Comparison of ENCODE assay signal across 11 cellular contexts in the genomic region with DNA sequence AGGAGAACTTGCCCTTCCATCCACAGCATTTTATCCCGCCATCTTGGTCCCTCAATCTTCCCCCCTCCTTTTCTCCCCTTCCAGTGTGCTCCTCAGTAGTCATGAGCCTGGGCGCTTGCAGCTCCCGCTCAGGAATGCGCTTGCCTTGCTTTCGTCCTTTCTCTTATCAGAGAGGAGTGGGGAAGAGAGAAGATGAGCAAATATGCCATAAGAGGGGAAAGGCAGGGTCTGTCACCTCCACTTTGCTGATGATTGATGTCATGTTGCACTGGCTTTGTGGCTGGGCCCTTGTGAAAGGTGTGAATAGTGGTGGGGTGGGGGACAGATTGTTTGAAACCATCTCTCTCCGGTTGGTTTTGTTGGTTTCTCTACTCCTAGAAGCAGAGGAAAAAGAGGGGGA.
DNase-seq lines count a peak whose midpoint lies in the region; ATAC-seq, FAIRE-seq and TF ChIP-seq lines count a peak whose summit lies in the region.
"Had no signal": no experiment of that assay in that cellular context is flagged by ENCODE, and none has a peak within 500 bp of the region (broad histone marks: within the 10 kb centered on the region; RNA-seq: fewer than 3 reads in every experiment).

No MANE protein-coding gene starts in this region.

- H4K20me1 ChIP-seq in GM23338 (replicated peaks; ENCODE audit: insufficient read depth) (no peaks in the 10 kb centered on the region), astrocyte (ENCODE audit: insufficient read depth, low read length) (no peaks in the 10 kb centered on the region), keratinocyte (ENCODE audit: control insufficient read depth, extremely low read depth, insufficient read depth, low read length) (no peaks in the 10 kb centered on the region)

- H3K4me2 ChIP-seq in GM23338 (peak overlapping the region; percentile 49; the same call in 1 of the 2 replicates), astrocyte (ENCODE audit: low read length) (peak overlapping the region; percentile 72), keratinocyte (ENCODE audit: control insufficient read depth, extremely low read depth, insufficient read depth, low read depth, low read length) (peak overlapping the region; percentile 58)

- no peak for FAIRE-seq in astrocyte (lab: Jason Lieb, UNC)
- no peak for FAIRE-seq in keratinocyte (lab: Jason Lieb, UNC)

- no peak overlapping the region for H3K4me3 ChIP-seq in GM23338
- H3K4me3 ChIP-seq in astrocyte (ENCODE audit: insufficient read depth, low read depth, low read length) = no peak overlapping the region
- H3K4me3 ChIP-seq in keratinocyte (ENCODE audit: control insufficient read depth in 2 of 3, extremely low read depth in 1 of 3, insufficient read depth in 2 of 3, low read depth in 1 of 3, low read length in 3 of 3) = no peak overlapping the region
- peak overlapping the region in 3 of 4 donors; percentile 7 to 25 (median 24) for H3K4me3 ChIP-seq in sigmoid colon

- peak overlapping the region; percentile 82; the same call in 1 of the 2 replicates for H2AFZ ChIP-seq in GM23338
- peak overlapping the region; percentile 15 for H2AFZ ChIP-seq in astrocyte (ENCODE audit: low read depth, low read length)
- H2AFZ ChIP-seq in keratinocyte (ENCODE audit: control insufficient read depth, low read length) = peak overlapping the region; percentile 68
- H2AFZ ChIP-seq: parathyroid adenoma had no signal

- H3K9me1 ChIP-seq in keratinocyte (ENCODE audit: control insufficient read depth, extremely low read depth, insufficient read depth, low read length) = no peaks in the 10 kb centered on the region

- H3K27ac Mint-ChIP-seq in GM23338 (no peak overlapping the region), astrocyte (ENCODE audit: unreplicated experiment) (peak overlapping the region; percentile 76), CD14-positive monocyte (peak overlapping the region in 1 of 7 donors; percentile 76)

- H3K36me3 ChIP-seq in GM23338 (ENCODE audit: insufficient read depth) = no peaks in the 10 kb centered on the region
- H3K36me3 ChIP-seq in astrocyte (ENCODE audit: insufficient read depth, low read length) = no peaks in the 10 kb centered on the region
- no peaks in the 10 kb centered on the region for H3K36me3 ChIP-seq in keratinocyte (ENCODE audit: control insufficient read depth in 2 of 2, extremely low read depth in 1 of 2, insufficient read depth in 2 of 2, low read length in 2 of 2)
- no peaks in the 10 kb centered on the region for H3K36me3 ChIP-seq in sigmoid colon
- H3K36me3 ChIP-seq: SJCRH30 had no signal

- intact Hi-C loops in sigmoid colon (cut with DNase I) = loop anchor here (5.0 kb wide), 2 partner anchors 181 to 741 kb away; no protein-coding TSS in a partner anchor
- intact Hi-C loops in CD14-positive monocyte (cut with micrococcal nuclease) = no loop called here

- H3K27ac ChIP-seq in GM23338 (ENCODE audit: low read depth) (no peak overlapping the region), astrocyte (ENCODE audit: low read depth, low read length) (no peak overlapping the region), keratinocyte (ENCODE audit: control insufficient read depth, insufficient read depth, low read length) (no peak overlapping the region), sigmoid colon (peak overlapping the region; percentile 74 to 83 (median 80))
- H3K27ac ChIP-seq: SJCRH30 had no signal

- H3K4me1 Mint-ChIP-seq in GM23338 (peaks cover 28% of the 10 kb centered on the region), astrocyte (ENCODE audit: low read depth, unreplicated experiment) (peaks cover 40% of the 10 kb centered on the region), CD14-positive monocyte (peaks cover 34% of the 10 kb centered on the region)

- dilution Hi-C loops in keratinocyte (cut with MboI; ENCODE audit: extremely low pct_ligation_motif_present, low sequenced_read_pairs) = no loop called here

- no peaks in the 10 kb centered on the region for H3K79me2 ChIP-seq in GM23338 (replicated peaks; ENCODE audit: insufficient read depth)
- H3K79me2 ChIP-seq in astrocyte (ENCODE audit: insufficient read depth, low read length) = no peaks in the 10 kb centered on the region
- H3K79me2 ChIP-seq in keratinocyte (ENCODE audit: control insufficient read depth, insufficient read depth, low read length) = no peaks in the 10 kb centered on the region
- H3K79me2 ChIP-seq: parathyroid adenoma had no signal

- no peak for TF ChIP-seq CTCF in GM23338 (conservative IDR thresholded peaks at IDR 0.05; ENCODE audit: low read depth in 2 of 2)
- no peak for TF ChIP-seq CTCF in astrocyte (IDR thresholded peaks at IDR 0.05; ENCODE audit: insufficient read depth, low read depth, low read length)
- TF ChIP-seq CTCF in keratinocyte (optimal IDR thresholded peaks at IDR 0.05 in 1 of 3, IDR thresholded peaks at IDR 0.05 in 1 of 3, conservative IDR thresholded peaks at IDR 0.05 in 1 of 3; ENCODE audit: extremely low read depth in 1 of 3, insufficient read depth in 2 of 3, low read length in 3 of 3) = no peak
- no peak for TF ChIP-seq CTCF in sigmoid colon (IDR thresholded peaks at IDR 0.05)
- TF ChIP-seq CTCF in CD14-positive monocyte (IDR thresholded peaks at IDR 0.05) = no peak

- H3K27me3 ChIP-seq in GM23338 (ENCODE audit: insufficient read depth) = no peaks in the 10 kb centered on the region
- no peaks in the 10 kb centered on the region for H3K27me3 ChIP-seq in astrocyte (ENCODE audit: insufficient read depth, low read length)
- no peaks in the 10 kb centered on the region for H3K27me3 ChIP-seq in keratinocyte (ENCODE audit: control insufficient read depth, extremely low read depth, insufficient read depth, low read length)
- H3K27me3 ChIP-seq in sigmoid colon = no peaks in the 10 kb centered on the region
- H3K27me3 ChIP-seq: SJCRH30 had no signal

- H3K27me3 Mint-ChIP-seq in GM23338 (ENCODE audit: insufficient read depth, low read depth, poor library complexity) (peaks cover 2% of the 10 kb centered on the region), astrocyte (ENCODE audit: low read depth, unreplicated experiment) (no peaks in the 10 kb centered on the region), CD14-positive monocyte (ENCODE audit: low read depth in 3 of 3) (peaks cover 3 to 14% (median 8%) of the 10 kb centered on the region in 3 donors)

- H3K36me3 Mint-ChIP-seq in GM23338 (ENCODE audit: low read depth) = no peaks in the 10 kb centered on the region
- no peaks in the 10 kb centered on the region for H3K36me3 Mint-ChIP-seq in astrocyte (ENCODE audit: low read depth, unreplicated experiment)
- H3K36me3 Mint-ChIP-seq in CD14-positive monocyte = no peaks in the 10 kb centered on the region

- DNase-seq in GM23338 (ENCODE audit: low spot score) = peak; percentile 47
- DNase-seq in astrocyte (ENCODE audit: low read depth) = peak; percentile 50
- DNase-seq in keratinocyte (ENCODE audit: low read depth, low spot score) = no peak
- no peak for DNase-seq in sigmoid colon
- DNase-seq in CD14-positive monocyte (ENCODE audit: low spot score) = no peak
- DNase-seq: activated CD4-positive, alpha-beta T cell treated with anti-CD3 and anti-CD28 coated beads for 4 hours had no signal

- ATAC-seq in GM23338 = peak; percentile 57
- no peak for ATAC-seq in GM19455 (IDR thresholded peaks at IDR 0.05; ENCODE audit: unreplicated experiment)
- no peak for ATAC-seq in GM19351 (IDR thresholded peaks at IDR 0.05; ENCODE audit: unreplicated experiment)
- ATAC-seq in HG03280 (IDR thresholded peaks at IDR 0.05; ENCODE audit: unreplicated experiment) = no peak

- no peak for TF ChIP-seq POLR2A in sigmoid colon (IDR thresholded peaks at IDR 0.05)

- H3K4me1 ChIP-seq in GM23338 (ENCODE audit: insufficient read depth) = peaks cover 12% of the 10 kb centered on the region
- peaks cover 7% of the 10 kb centered on the region for H3K4me1 ChIP-seq in astrocyte (ENCODE audit: insufficient read depth, low read length)
- H3K4me1 ChIP-seq in keratinocyte (ENCODE audit: control insufficient read depth, extremely low read depth, insufficient read depth, low read length) = peaks cover 11% of the 10 kb centered on the region
- peaks cover 2 to 91% (median 87%) of the 10 kb centered on the region in 4 donors for H3K4me1 ChIP-seq in sigmoid colon

- H3K9me3 ChIP-seq in astrocyte (ENCODE audit: insufficient read depth, low read depth, low read length) (no peaks in the 10 kb centered on the region), keratinocyte (ENCODE audit: control insufficient read depth, low read depth, low read length) (no peaks in the 10 kb centered on the region), sigmoid colon (no peaks in the 10 kb centered on the region)
- H3K9me3 ChIP-seq: SJCRH30 had no signal

- H3K9ac ChIP-seq in astrocyte (ENCODE audit: low read length) (no peak overlapping the region), keratinocyte (ENCODE audit: control insufficient read depth, extremely low read depth, insufficient read depth, low read length) (no peak overlapping the region)
- H3K9ac ChIP-seq: parathyroid adenoma had no signal

- no peaks in the 10 kb centered on the region for H3F3A ChIP-seq in GM23338 (replicated peaks; ENCODE audit: low read depth)

- 82 to 86% methylated on average over 6 of the region's 6 CpGs for WGBS in sigmoid colon, 2 donors

- H3K4me3 Mint-ChIP-seq in GM23338 = no peak overlapping the region; the same call in 2 of the 3 replicates
- H3K4me3 Mint-ChIP-seq in astrocyte (ENCODE audit: unreplicated experiment) = peak overlapping the region; percentile 52
- no peak overlapping the region for H3K4me3 Mint-ChIP-seq in CD14-positive monocyte

- H3K9me3 Mint-ChIP-seq in GM23338 (no peaks in the 10 kb centered on the region), astrocyte (ENCODE audit: unreplicated experiment) (peaks cover 2% of the 10 kb centered on the region), CD14-positive monocyte (peaks cover 0 to 1% (median 0%) of the 10 kb centered on the region in 7 donors)

- 0 out of 2 replicates have a peak, but pooled peaks cover 5% of the 10 kb centered on the region for H3K9me2 ChIP-seq in GM23338 (ENCODE audit: insufficient read depth)

- no peak for TF ChIP-seq EP300 in sigmoid colon (IDR thresholded peaks at IDR 0.05)

TF ChIP-seq in GM23338, 12 proteins besides CTCF, POLR2A, EP300 and RAD21 (continues in another document):
- no peak for TF ChIP-seq ZNF331 (CRISPR knock-in tag; IDR thresholded peaks at IDR 0.05; ENCODE audit: low read depth)

Comparison
In these comparisons a context has a peak if more than half of its experiments do, and no peak if none do; other contexts are left out.
1. DNase-seq: peak in GM23338 (single experiment) and astrocyte (single experiment); none in keratinocyte (single experiment), sigmoid colon (single experiment) and CD14-positive monocyte (single experiment).
2. H2AFZ ChIP-seq: peak in every context shown above with its lines; median percentile 82 in GM23338; 68 in keratinocyte; 15 in astrocyte.
3. H3K27ac ChIP-seq: peak in sigmoid colon (4 of 4); none in GM23338 (single experiment), astrocyte (single experiment) and keratinocyte (single experiment).
4. H3K4me3 ChIP-seq: peak in sigmoid colon (3 of 4); none in GM23338 (single experiment), astrocyte (single experiment) and keratinocyte (0 of 3).
5. Peak in every context shown above with its lines, with median percentiles within 50 percentile points of each other: H3K4me2 ChIP-seq.